8 cellular contexts compared by ENCODE assay signal in genomic region chr10:52216852-52217251, GRCh38.
DNase-seq lines count a peak whose midpoint lies in the region; ATAC-seq and TF ChIP-seq lines count a peak whose summit lies in the region.

No MANE protein-coding gene starts in this region.

- TF ChIP-seq CTCF in epithelial cell of esophagus (IDR thresholded peaks at IDR 0.05; ENCODE audit: insufficient read depth, low read depth, low read length, missing control alignments): no peak

- H3K27me3 Mint-ChIP-seq in stimulated activated naive B cell treated with anti-CD40 and anti-IgM and Interleukin-4, amounts not matched to agents 10 μg/mL and 1 μg/mL and 100 μg/mL, for 72 hours: no peaks in the 10 kb centered on the region

- H3K4me1 Mint-ChIP-seq in stimulated activated naive B cell treated with anti-CD40 and anti-IgM and Interleukin-4, amounts not matched to agents 10 μg/mL and 1 μg/mL and 100 μg/mL, for 72 hours: peaks cover 18 to 27% of the 10 kb centered on the region in 2 donors

- H3K4me3 Mint-ChIP-seq in stimulated activated naive B cell treated with anti-CD40 and anti-IgM and Interleukin-4, amounts not matched to agents 10 μg/mL and 1 μg/mL and 100 μg/mL, for 72 hours: no peak overlapping the region

- no peaks in the 10 kb centered on the region for H3K36me3 Mint-ChIP-seq in stimulated activated naive B cell treated with anti-CD40 and anti-IgM and Interleukin-4, amounts not matched to agents 10 μg/mL and 1 μg/mL and 100 μg/mL, for 72 hours

- ATAC-seq in GM21825 (IDR thresholded peaks at IDR 0.05; ENCODE audit: unreplicated experiment): peak; percentile 84
- ATAC-seq in stimulated activated naive B cell treated with anti-CD40 and anti-IgM and Interleukin-4, amounts not matched to agents 10 μg/mL and 1 μg/mL and 100 μg/mL, for 72 hours (replicated peaks): peak; percentile 86 to 91

- H3K4me3 ChIP-seq in epithelial cell of esophagus (ENCODE audit: low read length): no peak overlapping the region

- DNase-seq in GDM1 (lab: John Stamatoyannopoulos, UW) (peak; percentile 48), LHCN-M2 (ENCODE audit: low read depth) (peak; percentile 99), epithelial cell of esophagus (ENCODE audit: low read depth) (peak; percentile 22), GM19238 (ENCODE audit: insufficient read length, low spot score) (no peak)
- peak; percentile 37 for DNase-seq in stimulated activated naive B cell treated with anti-CD40 and anti-IgM and Interleukin-4, amounts not matched to agents 10 μg/mL and 1 μg/mL and 100 μg/mL, for 72 hours
- no peak for DNase-seq in stimulated activated CD4-positive, alpha-beta T cell treated with anti-CD3 and anti-CD28 coated beads, Interleukin-4, amount 100 ng/mL, for 24 hours
- DNase-seq in activated CD4-positive, alpha-beta T cell treated with anti-CD3 and anti-CD28 coated beads, Interleukin-2, amount 50 U/mL, for 48 hours: no peak

- H3K9me3 Mint-ChIP-seq in stimulated activated naive B cell treated with anti-CD40 and anti-IgM and Interleukin-4, amounts not matched to agents 10 μg/mL and 1 μg/mL and 100 μg/mL, for 72 hours: no peaks in the 10 kb centered on the region

- H3K27ac Mint-ChIP-seq in stimulated activated naive B cell treated with anti-CD40 and anti-IgM and Interleukin-4, amounts not matched to agents 10 μg/mL and 1 μg/mL and 100 μg/mL, for 72 hours: no peak overlapping the region

Comparison
In these comparisons a context has a peak if more than half of its experiments do, and no peak if none do; other contexts are left out.
1. DNase-seq: peak in GDM1 (single experiment), LHCN-M2 (single experiment), epithelial cell of esophagus (single experiment) and stimulated activated naive B cell treated with anti-CD40 and anti-IgM and Interleukin-4, amounts not matched to agents 10 μg/mL and 1 μg/mL and 100 μg/mL, for 72 hours (single experiment); none in stimulated activated CD4-positive, alpha-beta T cell treated with anti-CD3 and anti-CD28 coated beads, Interleukin-4, amount 100 ng/mL, for 24 hours (single experiment), activated CD4-positive, alpha-beta T cell treated with anti-CD3 and anti-CD28 coated beads, Interleukin-2, amount 50 U/mL, for 48 hours (0 of 2) and GM19238 (single experiment).